Comparison of ENCODE assay signal across 16 cellular contexts in the genomic region with DNA sequence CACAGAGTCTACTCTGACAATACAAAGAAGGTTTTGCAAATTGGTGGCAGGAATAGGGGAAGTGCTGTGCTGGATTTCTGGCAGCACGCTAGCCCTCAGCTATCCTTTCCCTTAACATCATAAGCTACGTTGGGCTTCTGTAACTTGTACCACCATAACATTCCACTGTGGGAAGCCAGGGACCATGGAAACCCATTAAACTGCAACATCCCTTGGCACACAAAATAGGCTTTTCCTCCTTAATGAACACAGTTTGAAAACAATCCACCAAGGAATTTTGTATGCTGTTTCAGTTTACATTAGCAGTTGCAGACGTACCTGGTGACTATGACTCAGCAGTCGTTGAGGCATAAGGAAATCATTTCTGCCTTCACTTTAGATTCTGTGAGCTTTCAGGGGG.
DNase-seq lines count a peak whose midpoint lies in the region; ATAC-seq, FAIRE-seq and TF ChIP-seq lines count a peak whose summit lies in the region.
"Had no signal": no experiment of that assay in that cellular context is flagged by ENCODE, and none has a peak within 500 bp of the region (broad histone marks: within the 10 kb centered on the region; RNA-seq: fewer than 3 reads in every experiment).

No MANE protein-coding gene starts in this region.

- H3K4me3 Mint-ChIP-seq in stimulated activated memory B cell treated with anti-CD40 and anti-IgM and Interleukin-4, amounts not matched to agents 10 μg/mL and 1 μg/mL and 100 μg/mL, for 72 hours: no peak overlapping the region

- H3K27ac ChIP-seq in endothelial cell of umbilical vein (ENCODE audit: insufficient read depth, low read depth, low read length): no peak overlapping the region

- no peaks in the 10 kb centered on the region for H3K9me1 ChIP-seq in endothelial cell of umbilical vein (replicated peaks; ENCODE audit: control insufficient read depth, extremely low read depth, insufficient read depth, low read length)

- dilution Hi-C loops in endothelial cell of umbilical vein (cut with MboI; ENCODE audit: extremely low pct_ligation_motif_present, low sequenced_read_pairs): no loop called here

- no peak for FAIRE-seq in endothelial cell of umbilical vein (lab: Jason Lieb, UNC)
- FAIRE-seq: H54, HTR-8/SVneo had no signal

- no peaks in the 10 kb centered on the region for H3K36me3 Mint-ChIP-seq in stimulated activated memory B cell treated with anti-CD40 and anti-IgM and Interleukin-4, amounts not matched to agents 10 μg/mL and 1 μg/mL and 100 μg/mL, for 72 hours

- H3K36me3 ChIP-seq in endothelial cell of umbilical vein (ENCODE audit: control insufficient read depth in 2 of 2, extremely low read depth in 1 of 2, insufficient read depth in 2 of 2, low read length in 2 of 2) (no peaks in the 10 kb centered on the region), mucosa of descending colon (ENCODE audit: low read depth) (no peaks in the 10 kb centered on the region)
- H3K36me3 ChIP-seq: BE2C had no signal

- peaks cover 28% of the 10 kb centered on the region for H3K4me1 ChIP-seq in endothelial cell of umbilical vein (ENCODE audit: control insufficient read depth, extremely low read depth, insufficient read depth, low read length)
- no peaks in the 10 kb centered on the region for H3K4me1 ChIP-seq in mucosa of descending colon (ENCODE audit: low read depth)
- H3K4me1 ChIP-seq: BE2C had no signal

- no peak overlapping the region for H3K4me3 ChIP-seq in endothelial cell of umbilical vein (replicated peaks in 1 of 3; ENCODE audit: insufficient read depth in 1 of 3, low read depth in 1 of 3, low read length in 3 of 3)
- H3K4me3 ChIP-seq in mucosa of descending colon: no peak overlapping the region

- DNase-seq in Daoy (ENCODE audit: low read depth): peak; percentile 58
- peak; percentile 36 for DNase-seq in OCI-M1 (lab: John Stamatoyannopoulos, UW)
- peak; percentile 71 for DNase-seq in endothelial cell of umbilical vein (ENCODE audit: low read depth, low spot score)
- DNase-seq in mucosa of descending colon: no peak
- DNase-seq in stimulated activated CD4-positive, alpha-beta T cell treated with anti-CD3 and anti-CD28 coated beads, Interleukin-4, amount 100 ng/mL, for 24 hours: no peak
- no peak for DNase-seq in HUDEP-2 (lab: John Stamatoyannopoulos, UW; ENCODE audit: unreplicated experiment in 76 of 76)
- DNase-seq: BE2C; erythroblast; NCI-H1092; NCI-H446 treated with DMSO at 0.1 percent for 48 hours; stimulated activated naive CD8-positive, alpha-beta T cell treated with anti-CD3 and anti-CD28 coated beads, Interleukin-15, Interleukin-2, amounts not matched to agents 100 U/mL and 50 U/mL, for 24 hours; T-helper 9 cell had no signal

- ATAC-seq in mucosa of descending colon: peak; percentile 17
- no peak for ATAC-seq in HG02623 (IDR thresholded peaks at IDR 0.05; ENCODE audit: unreplicated experiment)
- ATAC-seq in stimulated activated memory B cell treated with anti-CD40 and anti-IgM and Interleukin-4, amounts not matched to agents 10 μg/mL and 1 μg/mL and 100 μg/mL, for 72 hours: no peak
- ATAC-seq: stimulated activated naive CD8-positive, alpha-beta T cell treated with anti-CD3 and anti-CD28 coated beads, Interleukin-15, Interleukin-2, amounts not matched to agents 100 U/mL and 50 U/mL, for 24 hours had no signal

- no peaks in the 10 kb centered on the region for H4K20me1 ChIP-seq in endothelial cell of umbilical vein (replicated peaks; ENCODE audit: control insufficient read depth, extremely low read depth, insufficient read depth, low read length)

- H3K27ac Mint-ChIP-seq in stimulated activated memory B cell treated with anti-CD40 and anti-IgM and Interleukin-4, amounts not matched to agents 10 μg/mL and 1 μg/mL and 100 μg/mL, for 72 hours: no peak overlapping the region

- H3K79me2 ChIP-seq in endothelial cell of umbilical vein (ENCODE audit: control insufficient read depth, insufficient read depth, low read length): no peaks in the 10 kb centered on the region

- H3K27me3 ChIP-seq in endothelial cell of umbilical vein (ENCODE audit: control insufficient read depth in 2 of 2, insufficient read depth in 2 of 2, low read length in 2 of 2): no peaks in the 10 kb centered on the region
- H3K27me3 ChIP-seq: BE2C had no signal

- H3K9me3 Mint-ChIP-seq in stimulated activated memory B cell treated with anti-CD40 and anti-IgM and Interleukin-4, amounts not matched to agents 10 μg/mL and 1 μg/mL and 100 μg/mL, for 72 hours: peaks cover 9% of the 10 kb centered on the region

- H3K4me1 Mint-ChIP-seq in stimulated activated memory B cell treated with anti-CD40 and anti-IgM and Interleukin-4, amounts not matched to agents 10 μg/mL and 1 μg/mL and 100 μg/mL, for 72 hours: no peaks in the 10 kb centered on the region

- TF ChIP-seq CTCF in endothelial cell of umbilical vein (IDR thresholded peaks at IDR 0.05; ENCODE audit: extremely low read depth in 1 of 2, insufficient read depth in 1 of 2, low read depth in 1 of 2, low read length in 2 of 2) (no peak), mucosa of descending colon (IDR thresholded peaks at IDR 0.05) (no peak)

- H3K9ac ChIP-seq in endothelial cell of umbilical vein (replicated peaks; ENCODE audit: extremely low read depth, insufficient read depth, low read length): no peak overlapping the region

- H2AFZ ChIP-seq in endothelial cell of umbilical vein (ENCODE audit: low read depth, low read length): peak overlapping the region; percentile 69

- intact Hi-C loops in endothelial cell of umbilical vein (cut with micrococcal nuclease) (loop anchor here (5.0 kb wide), 1 partner anchor 203 kb away; a partner anchor contains a TSS), mucosa of descending colon (cut with DNase I, micrococcal nuclease) (no loop called here)

- no peaks in the 10 kb centered on the region for H3K9me3 ChIP-seq in endothelial cell of umbilical vein (replicated peaks; ENCODE audit: control insufficient read depth, insufficient read depth, low read length)
- no peaks in the 10 kb centered on the region for H3K9me3 ChIP-seq in mucosa of descending colon
- H3K9me3 ChIP-seq: BE2C had no signal

- no TSS peak for BruUV-seq in endothelial cell of umbilical vein (replicated peaks; lab: Mats Ljungman, UMichigan)

- CTCF ChIA-PET in endothelial cell of umbilical vein (lab: Charles Lee): interaction anchor here (1.0 to 1.5 kb wide), 4 partner anchors 9 to 18 kb away, joined by 3 to 5 read pairs (median 4); no protein-coding TSS in a partner anchor

- H3K27me3 Mint-ChIP-seq in stimulated activated memory B cell treated with anti-CD40 and anti-IgM and Interleukin-4, amounts not matched to agents 10 μg/mL and 1 μg/mL and 100 μg/mL, for 72 hours: no peaks in the 10 kb centered on the region

- TF ChIP-seq POLR2A in endothelial cell of umbilical vein (IDR thresholded peaks at IDR 0.05; ENCODE audit: low read depth, low read length): no peak

- no peak overlapping the region for H3K4me2 ChIP-seq in endothelial cell of umbilical vein (ENCODE audit: insufficient read depth, low read length)

- POLR2A ChIA-PET in endothelial cell of umbilical vein (lab: Charles Lee): no interaction called here

TF ChIP-seq in endothelial cell of umbilical vein, 7 proteins besides CTCF, POLR2A, EP300 and RAD21:
- TF ChIP-seq MYC (IDR thresholded peaks at IDR 0.05; ENCODE audit: low read depth, low read length) (no peak), FOS (IDR thresholded peaks at IDR 0.05; ENCODE audit: borderline replicate concordance, insufficient read depth, low read length) (no peak), JUN (IDR thresholded peaks at IDR 0.05; ENCODE audit: borderline replicate concordance, insufficient read depth, insufficient read length, low read depth) (no peak), GATA2 (IDR thresholded peaks at IDR 0.05; ENCODE audit: insufficient read depth, insufficient read length, low read depth, low read length) (no peak), POLR2AphosphoS5 (IDR thresholded peaks at IDR 0.05; ENCODE audit: insufficient read depth, low read depth, low read length) (no peak), EZH2 (IDR thresholded peaks at IDR 0.05; ENCODE audit: borderline replicate concordance, low read depth, low read length, severe bottlenecking) (no peak)
- TF ChIP-seq, protein P1, sequence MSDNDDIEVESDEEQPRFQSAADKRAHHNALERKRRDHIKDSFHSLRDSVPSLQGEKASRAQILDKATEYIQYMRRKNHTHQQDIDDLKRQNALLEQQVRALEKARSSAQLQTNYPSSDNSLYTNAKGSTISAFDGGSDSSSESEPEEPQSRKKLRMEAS (IDR thresholded peaks at IDR 0.05; ENCODE audit: insufficient read depth, insufficient read length): no peak
TF ChIP-seq in endothelial cell of umbilical vein: peak in this region for 0.

Comparison
In these comparisons a context has a peak if more than half of its experiments do, and no peak if none do; other contexts are left out.
1. DNase-seq: peak in Daoy (single experiment), OCI-M1 (single experiment) and endothelial cell of umbilical vein (single experiment); none in mucosa of descending colon (0 of 3), stimulated activated CD4-positive, alpha-beta T cell treated with anti-CD3 and anti-CD28 coated beads, Interleukin-4, amount 100 ng/mL, for 24 hours (single experiment) and HUDEP-2 (0 of 76).